9 cellular contexts compared by ENCODE assay signal in genomic region chr3:69058180-69058946, GRCh38. TPM values are rescaled to one million over a fixed set of nuclear protein-coding genes. Genes with fewer than 3 reads are reported as not detected.
DNase-seq lines count a peak whose midpoint lies in the region; ATAC-seq and TF ChIP-seq lines count a peak whose summit lies in the region.
"Had no signal": no experiment of that assay in that cellular context is flagged by ENCODE, and none has a peak within 500 bp of the region (broad histone marks: within the 10 kb centered on the region; RNA-seq: fewer than 3 reads in every experiment).

No MANE protein-coding gene starts in this region.

- intact Hi-C loops in activated naive CD4-positive, alpha-beta T cell treated with anti-CD3 and anti-CD28 coated beads for 36 hours (cut with micrococcal nuclease): no loop called here

- H3K4me3 Mint-ChIP-seq in activated naive CD4-positive, alpha-beta T cell treated with anti-CD3 and anti-CD28 coated beads for 36 hours: no peak overlapping the region
- no peak overlapping the region for H3K4me3 Mint-ChIP-seq in stimulated activated naive CD8-positive, alpha-beta T cell treated with anti-CD3 and anti-CD28 coated beads, Interleukin-15, Interleukin-2, amounts not matched to agents 100 ng/mL and 50 ng/mL, for 24 hours
- no peak overlapping the region for H3K4me3 Mint-ChIP-seq in osteocyte (ENCODE audit: unreplicated experiment)
- H3K4me3 Mint-ChIP-seq in type B pancreatic cell: no peak overlapping the region

- H3K4me1 Mint-ChIP-seq in activated naive CD4-positive, alpha-beta T cell treated with anti-CD3 and anti-CD28 coated beads for 36 hours (ENCODE audit: low read depth): peaks cover 23% of the 10 kb centered on the region
- peaks cover 42% of the 10 kb centered on the region for H3K4me1 Mint-ChIP-seq in stimulated activated naive CD8-positive, alpha-beta T cell treated with anti-CD3 and anti-CD28 coated beads, Interleukin-15, Interleukin-2, amounts not matched to agents 100 ng/mL and 50 ng/mL, for 24 hours (ENCODE audit: low read depth)
- H3K4me1 Mint-ChIP-seq in osteocyte (ENCODE audit: unreplicated experiment): no peaks in the 10 kb centered on the region
- no peaks in the 10 kb centered on the region for H3K4me1 Mint-ChIP-seq in type B pancreatic cell (ENCODE audit: unreplicated experiment)

- ATAC-seq in HG02970 (IDR thresholded peaks at IDR 0.05; ENCODE audit: low FRiP score, unreplicated experiment): peak; percentile 55

- DNase-seq in activated naive CD4-positive, alpha-beta T cell treated with anti-CD3 and anti-CD28 coated beads for 36 hours: peak; percentile 14
- DNase-seq in activated naive CD4-positive, alpha-beta T cell treated with Interleukin-2 at 50 U/mL for 16 hours: no peak
- DNase-seq in SKM-1 treated with dmso at 0.1 percent for 144 hours (lab: John Stamatoyannopoulos, UW; ENCODE audit: unreplicated experiment) (peak; percentile 55), kidney tubule cell (ENCODE audit: low spot score) (no peak), osteocyte (ENCODE audit: extremely low spot score, unreplicated experiment) (no peak), type B pancreatic cell (ENCODE audit: extremely low spot score, unreplicated experiment) (no peak)
- DNase-seq: NCI-H1048 had no signal

- peaks cover 46% of the 10 kb centered on the region for H3K36me3 Mint-ChIP-seq in activated naive CD4-positive, alpha-beta T cell treated with anti-CD3 and anti-CD28 coated beads for 36 hours (ENCODE audit: low read depth)
- peaks cover 77% of the 10 kb centered on the region for H3K36me3 Mint-ChIP-seq in stimulated activated naive CD8-positive, alpha-beta T cell treated with anti-CD3 and anti-CD28 coated beads, Interleukin-15, Interleukin-2, amounts not matched to agents 100 ng/mL and 50 ng/mL, for 24 hours (ENCODE audit: low read depth)
- peaks cover 48% of the 10 kb centered on the region for H3K36me3 Mint-ChIP-seq in osteocyte (ENCODE audit: unreplicated experiment)
- H3K36me3 Mint-ChIP-seq in type B pancreatic cell: peaks cover 33% of the 10 kb centered on the region

- CTCF ChIA-PET in activated naive CD4-positive, alpha-beta T cell treated with anti-CD3 and anti-CD28 coated beads for 36 hours (lab: Charles Lee): interaction anchor here (0.6 to 1.0 kb wide), 2 partner anchors 10 to 1422 kb away, joined by 3 to 5 read pairs; no protein-coding TSS in a partner anchor

- no peaks in the 10 kb centered on the region for H3K27me3 Mint-ChIP-seq in activated naive CD4-positive, alpha-beta T cell treated with anti-CD3 and anti-CD28 coated beads for 36 hours (ENCODE audit: low read depth)
- H3K27me3 Mint-ChIP-seq in stimulated activated naive CD8-positive, alpha-beta T cell treated with anti-CD3 and anti-CD28 coated beads, Interleukin-15, Interleukin-2, amounts not matched to agents 100 ng/mL and 50 ng/mL, for 24 hours: no peaks in the 10 kb centered on the region
- H3K27me3 Mint-ChIP-seq in osteocyte (ENCODE audit: unreplicated experiment) (no peaks in the 10 kb centered on the region), type B pancreatic cell (no peaks in the 10 kb centered on the region)

- H3K27ac Mint-ChIP-seq in activated naive CD4-positive, alpha-beta T cell treated with anti-CD3 and anti-CD28 coated beads for 36 hours: peak overlapping the region; percentile 84
- peak overlapping the region; percentile 70 for H3K27ac Mint-ChIP-seq in stimulated activated naive CD8-positive, alpha-beta T cell treated with anti-CD3 and anti-CD28 coated beads, Interleukin-15, Interleukin-2, amounts not matched to agents 100 ng/mL and 50 ng/mL, for 24 hours
- H3K27ac Mint-ChIP-seq in osteocyte (ENCODE audit: unreplicated experiment) (no peak overlapping the region), type B pancreatic cell (no peak overlapping the region)

- H3K9me3 Mint-ChIP-seq in activated naive CD4-positive, alpha-beta T cell treated with anti-CD3 and anti-CD28 coated beads for 36 hours: no peaks in the 10 kb centered on the region
- peaks cover 4% of the 10 kb centered on the region for H3K9me3 Mint-ChIP-seq in stimulated activated naive CD8-positive, alpha-beta T cell treated with anti-CD3 and anti-CD28 coated beads, Interleukin-15, Interleukin-2, amounts not matched to agents 100 ng/mL and 50 ng/mL, for 24 hours
- H3K9me3 Mint-ChIP-seq in osteocyte (ENCODE audit: unreplicated experiment) (no peaks in the 10 kb centered on the region), type B pancreatic cell (no peaks in the 10 kb centered on the region)

- no peak for TF ChIP-seq CTCF in osteocyte (IDR thresholded peaks at IDR 0.05)
- TF ChIP-seq CTCF in type B pancreatic cell (conservative IDR thresholded peaks at IDR 0.05): no peak

RNA-seq across cellular contexts. Expression of gene TMF1, which starts 6.2 kb away (rescaled TPM):
- total RNA-seq in activated naive CD4-positive, alpha-beta T cell treated with anti-CD3 and anti-CD28 coated beads for 36 hours: 10 to 100 TPM; 23.3 to 25.2 TPM
- total RNA-seq in osteocyte: 42.0 and 44.4 TPM in 2 replicates
- total RNA-seq in type B pancreatic cell (ENCODE audit: low replicate concordance): 34.6 and 47.6 TPM in 2 replicates

RNA-seq across cellular contexts. Expression of gene UBA3, which starts 21.8 kb away (rescaled TPM):
- 10 to 100 TPM; 65.7 to 66.0 TPM for total RNA-seq in activated naive CD4-positive, alpha-beta T cell treated with anti-CD3 and anti-CD28 coated beads for 36 hours
- total RNA-seq in osteocyte (75.0 and 78.9 TPM in 2 replicates), type B pancreatic cell (ENCODE audit: low replicate concordance) (55.4 and 68.5 TPM in 2 replicates)

RNA-seq across cellular contexts. Expression of gene ARL6IP5, which starts 26.4 kb away (rescaled TPM):
- 10 to 100 TPM; 66.4 to 71.5 TPM for total RNA-seq in activated naive CD4-positive, alpha-beta T cell treated with anti-CD3 and anti-CD28 coated beads for 36 hours
- 116 and 121 TPM in 2 replicates for total RNA-seq in osteocyte
- total RNA-seq in type B pancreatic cell (ENCODE audit: low replicate concordance): 38.5 and 49.2 TPM in 2 replicates

RNA-seq across cellular contexts. Expression of gene EOGT, which starts 44.9 kb away (rescaled TPM):
- 1 to 10 TPM; 4.8 TPM for total RNA-seq in activated naive CD4-positive, alpha-beta T cell treated with anti-CD3 and anti-CD28 coated beads for 36 hours
- total RNA-seq in osteocyte: 26.6 and 27.6 TPM in 2 replicates
- 4.5 and 8.4 TPM in 2 replicates for total RNA-seq in type B pancreatic cell (ENCODE audit: low replicate concordance)

Comparison
In these comparisons a context has a peak if more than half of its experiments do, and no peak if none do; other contexts are left out.
1. DNase-seq: peak in activated naive CD4-positive, alpha-beta T cell treated with anti-CD3 and anti-CD28 coated beads for 36 hours (single experiment) and SKM-1 treated with dmso at 0.1 percent for 144 hours (single experiment); none in activated naive CD4-positive, alpha-beta T cell treated with Interleukin-2 at 50 U/mL for 16 hours (single experiment), kidney tubule cell (single experiment), osteocyte (single experiment) and type B pancreatic cell (single experiment).
2. H3K27ac Mint-ChIP-seq: peak in activated naive CD4-positive, alpha-beta T cell treated with anti-CD3 and anti-CD28 coated beads for 36 hours (single experiment) and stimulated activated naive CD8-positive, alpha-beta T cell treated with anti-CD3 and anti-CD28 coated beads, Interleukin-15, Interleukin-2, amounts not matched to agents 100 ng/mL and 50 ng/mL, for 24 hours (single experiment); none in osteocyte (single experiment) and type B pancreatic cell (single experiment).